In the genomic region with DNA sequence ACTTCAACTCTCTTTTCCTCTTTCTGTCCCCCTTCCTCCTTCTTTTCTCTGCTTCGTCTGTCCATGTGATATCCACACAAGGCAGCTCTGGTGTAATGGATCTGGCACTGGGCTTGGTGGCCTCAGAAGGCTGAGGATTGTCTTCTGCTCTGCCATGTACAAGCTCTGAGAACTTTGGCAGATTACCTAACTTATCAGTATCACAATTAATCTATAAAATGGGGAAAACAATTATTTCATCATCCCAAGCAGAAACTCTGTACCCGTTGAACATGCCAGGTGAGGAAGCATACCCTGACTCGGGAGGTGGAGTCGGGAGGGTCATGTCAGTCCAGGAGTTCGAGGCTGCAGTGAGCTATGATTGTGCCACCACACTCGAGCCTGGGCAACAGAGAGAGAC, we compare ENCODE assay signal across 17 cellular contexts.
"Had no signal": no experiment of that assay in that cellular context is flagged by ENCODE, and none has a peak within 500 bp of the region (broad histone marks: within the 10 kb centered on the region; RNA-seq: fewer than 3 reads in every experiment).

No MANE protein-coding gene starts in this region.

- H3K4me1 ChIP-seq: transverse colon had no signal

- H3K4me3 ChIP-seq: suprapubic skin, transverse colon had no signal

- H3K36me3 Mint-ChIP-seq: activated CD4-positive, alpha-beta memory T cell treated with anti-CD3 and anti-CD28 coated beads for 36 hours had no signal

- H3K36me3 ChIP-seq: transverse colon, WERI-Rb-1 had no signal

- DNase-seq: activated CD4-positive, alpha-beta memory T cell treated with anti-CD3 and anti-CD28 coated beads for 36 hours; activated CD4-positive, alpha-beta T cell treated with anti-CD3 and anti-CD28 coated beads for 36 hours; activated T-cell treated with anti-CD3 and anti-CD28 coated beads for 4 hours; amniotic stem cell; erythroblast; foreskin melanocyte; hypothalamus; islet precursor cell; naive thymus-derived CD8-positive, alpha-beta T cell; posterior cingulate gyrus; retina; stimulated activated naive CD8-positive, alpha-beta T cell treated with anti-CD3 and anti-CD28 coated beads, Interleukin-15, amount 100 ng/mL, for 72 hours; transverse colon; WERI-Rb-1 had no signal

- H3K4me3 Mint-ChIP-seq: activated CD4-positive, alpha-beta memory T cell treated with anti-CD3 and anti-CD28 coated beads for 36 hours; activated CD4-positive, alpha-beta T cell treated with anti-CD3 and anti-CD28 coated beads for 36 hours; activated naive CD8-positive, alpha-beta T cell; activated T-helper 1 cell treated with anti-CD3 and anti-CD28 coated beads, Interleukin-12 subunit alpha, Interleukin-12 subunit beta, Interleukin-2, Interleukin-4 antibody, amounts not matched to agents 30 ng/mL and 10 ng/mL and 1 ng/mL, durations not matched to agents 14 hours and 24 hours and 36 hours; naive thymus-derived CD8-positive, alpha-beta T cell; stimulated activated naive CD8-positive, alpha-beta T cell treated with anti-CD3 and anti-CD28 coated beads, Interleukin-15, amount 100 ng/mL, for 72 hours had no signal

- H3K27me3 ChIP-seq: suprapubic skin, transverse colon had no signal

- H3K27me3 Mint-ChIP-seq: activated CD4-positive, alpha-beta memory T cell treated with anti-CD3 and anti-CD28 coated beads for 36 hours; activated CD4-positive, alpha-beta T cell treated with anti-CD3 and anti-CD28 coated beads for 36 hours; activated naive CD8-positive, alpha-beta T cell; naive thymus-derived CD8-positive, alpha-beta T cell; stimulated activated naive CD8-positive, alpha-beta T cell treated with anti-CD3 and anti-CD28 coated beads, Interleukin-15, amount 100 ng/mL, for 72 hours had no signal

- H3K27ac ChIP-seq: suprapubic skin, transverse colon, WERI-Rb-1 had no signal

- H3K9me3 Mint-ChIP-seq: activated CD4-positive, alpha-beta memory T cell treated with anti-CD3 and anti-CD28 coated beads for 36 hours; activated T-helper 1 cell treated with anti-CD3 and anti-CD28 coated beads, Interleukin-12 subunit alpha, Interleukin-12 subunit beta, Interleukin-2, Interleukin-4 antibody, amounts not matched to agents 30 ng/mL and 10 ng/mL and 1 ng/mL, durations not matched to agents 14 hours and 24 hours and 36 hours; naive thymus-derived CD8-positive, alpha-beta T cell; stimulated activated naive CD8-positive, alpha-beta T cell treated with anti-CD3 and anti-CD28 coated beads, Interleukin-15, amount 100 ng/mL, for 72 hours had no signal

- ATAC-seq: activated CD4-positive, alpha-beta T cell treated with anti-CD3 and anti-CD28 coated beads for 36 hours; naive thymus-derived CD8-positive, alpha-beta T cell; stimulated activated naive CD8-positive, alpha-beta T cell treated with anti-CD3 and anti-CD28 coated beads, Interleukin-15, amount 100 ng/mL, for 72 hours had no signal

- H3K9me3 ChIP-seq: suprapubic skin, transverse colon had no signal

- H3K27ac Mint-ChIP-seq: activated CD4-positive, alpha-beta memory T cell treated with anti-CD3 and anti-CD28 coated beads for 36 hours; activated CD4-positive, alpha-beta T cell treated with anti-CD3 and anti-CD28 coated beads for 36 hours; activated naive CD8-positive, alpha-beta T cell; activated T-helper 1 cell treated with anti-CD3 and anti-CD28 coated beads, Interleukin-12 subunit alpha, Interleukin-12 subunit beta, Interleukin-2, Interleukin-4 antibody, amounts not matched to agents 30 ng/mL and 10 ng/mL and 1 ng/mL, durations not matched to agents 14 hours and 24 hours and 36 hours; naive thymus-derived CD8-positive, alpha-beta T cell; stimulated activated naive CD8-positive, alpha-beta T cell treated with anti-CD3 and anti-CD28 coated beads, Interleukin-15, amount 100 ng/mL, for 72 hours had no signal
